ENCODE assay signal across 8 cellular contexts in genomic region chr9:128912270-128912853, GRCh38. TPM values are rescaled to one million over a fixed set of nuclear protein-coding genes. Genes with fewer than 3 reads are reported as not detected.
DNase-seq lines count a peak whose midpoint lies in the region; ATAC-seq and TF ChIP-seq lines count a peak whose summit lies in the region.

No MANE protein-coding gene starts in this region.

- BruUV-seq in A673 (replicated peaks; lab: Mats Ljungman, UMichigan) = no TSS peak

- POLR2A ChIA-PET in A673 (lab: Charles Lee; ENCODE audit: low non-redundant PET) = no interaction called here

- no peak overlapping the region for H3K4me3 ChIP-seq in A673 (ENCODE audit: low read depth, low read length, poor library complexity, severe bottlenecking)
- H3K4me3 ChIP-seq in HUES64 (ENCODE audit: low read length) = no peak overlapping the region
- no peak overlapping the region for H3K4me3 ChIP-seq in colonic mucosa
- no peak overlapping the region for H3K4me3 ChIP-seq in mucosa of stomach (ENCODE audit: low read length)

- no peak for ATAC-seq in GM18867 (IDR thresholded peaks at IDR 0.05; ENCODE audit: unreplicated experiment)
- ATAC-seq in HG03039 (IDR thresholded peaks at IDR 0.05; ENCODE audit: unreplicated experiment) = no peak
- ATAC-seq in GM21528 (IDR thresholded peaks at IDR 0.05; ENCODE audit: low FRiP score, unreplicated experiment) = no peak

- intact Hi-C loops in A673 (cut with micrococcal nuclease; ENCODE audit: unreplicated experiment) (no loop called here), colonic mucosa (cut with DNase I) (no loop called here)

- H3K36me3 ChIP-seq in A673 (ENCODE audit: insufficient read depth, low read length, poor library complexity, severe bottlenecking) = peaks cover 38% of the 10 kb centered on the region
- H3K36me3 ChIP-seq in HUES64 (ENCODE audit: insufficient read depth, low read length) = peaks cover 62% of the 10 kb centered on the region
- peaks cover 19% of the 10 kb centered on the region for H3K36me3 ChIP-seq in colonic mucosa
- H3K36me3 ChIP-seq in mucosa of stomach (ENCODE audit: control insufficient read depth, insufficient read depth, low read length) = peaks cover 18% of the 10 kb centered on the region

- H3K4me1 ChIP-seq in A673 (ENCODE audit: insufficient read depth, low read length, poor library complexity, severe bottlenecking) (peaks cover 16% of the 10 kb centered on the region), HUES64 (ENCODE audit: insufficient read depth, low read length) (peaks cover 29% of the 10 kb centered on the region), colonic mucosa (peaks cover 7% of the 10 kb centered on the region), mucosa of stomach (ENCODE audit: control insufficient read depth, insufficient read depth, low read length) (peaks cover 46% of the 10 kb centered on the region)

- TF ChIP-seq CTCF in A673 (conservative IDR thresholded peaks at IDR 0.05; ENCODE audit: low read depth, low read length) (no peak), colonic mucosa (IDR thresholded peaks at IDR 0.05) (no peak)

- H3K27me3 ChIP-seq in A673 (replicated peaks; ENCODE audit: insufficient read depth, low read depth, low read length, poor library complexity) (no peaks in the 10 kb centered on the region), HUES64 (ENCODE audit: insufficient read depth, low read length) (no peaks in the 10 kb centered on the region), colonic mucosa (no peaks in the 10 kb centered on the region), mucosa of stomach (ENCODE audit: control insufficient read depth, insufficient read depth, low read length) (no peaks in the 10 kb centered on the region)

- WGBS in HUES64 = 65% methylated on average over 15 of the region's 15 CpGs

- H3K9me3 ChIP-seq in A673 (ENCODE audit: low read depth, low read length, poor library complexity, severe bottlenecking) (no peaks in the 10 kb centered on the region), HUES64 (ENCODE audit: insufficient read depth, low read depth, low read length) (no peaks in the 10 kb centered on the region), colonic mucosa (no peaks in the 10 kb centered on the region), mucosa of stomach (ENCODE audit: control insufficient read depth, low read length) (no peaks in the 10 kb centered on the region)

- CTCF ChIA-PET in A673 (lab: Charles Lee) = no interaction called here

- H3K9ac ChIP-seq in HUES64 (ENCODE audit: low read depth, low read length) (peak overlapping the region; percentile 54), colonic mucosa (ENCODE audit: low read depth in 2 of 2, low read length in 2 of 2) (no peak overlapping the region), mucosa of stomach (ENCODE audit: low read length) (peak overlapping the region; percentile 44)

- H3K27ac ChIP-seq in A673 (ENCODE audit: low read depth, low read length, poor library complexity, severe bottlenecking) (peak overlapping the region; percentile 52), HUES64 (ENCODE audit: low read depth, low read length) (peak overlapping the region; percentile 84), colonic mucosa (peak overlapping the region; percentile 41)

- DNase-seq in A673 (ENCODE audit: low spot score) (peak; percentile 60), colonic mucosa (no peak), NCI-H146 (lab: John Stamatoyannopoulos, UW) (no peak)

RNA-seq across cellular contexts. Expression of gene PHYHD1, which starts 8.4 kb away (rescaled TPM):
- 6.3 and 8.0 TPM in 2 replicates for total RNA-seq in A673 (2021)
- 7.6 TPM for polyA plus RNA-seq in HUES64 (2013, experiment 1 of 2)
- polyA plus RNA-seq in HUES64 (2013, experiment 2 of 2) = 9.9 TPM
- 1 to 10 TPM; 1.8 to 6.6 TPM for total RNA-seq in colonic mucosa

RNA-seq across cellular contexts. Expression of gene LRRC8A, which starts 30.4 kb away (rescaled TPM):
- total RNA-seq in A673 (2021) = 53.6 and 56.8 TPM in 2 replicates
- polyA plus RNA-seq in HUES64 (2013, experiment 1 of 2) = 64.0 TPM
- 55.8 TPM for polyA plus RNA-seq in HUES64 (2013, experiment 2 of 2)
- total RNA-seq in colonic mucosa = 10 to 100 TPM; 26.5 to 31.5 TPM

RNA-seq across cellular contexts. Expression of gene KYAT1, which starts 30.6 kb away (rescaled TPM):
- total RNA-seq in A673 (2021) (17.9 and 20.1 TPM in 2 replicates), colonic mucosa (1 to 10 TPM; 2.0 to 5.1 TPM)
- polyA plus RNA-seq in HUES64 (2013, experiment 1 of 2) = 13.7 TPM
- 16.9 TPM for polyA plus RNA-seq in HUES64 (2013, experiment 2 of 2)

RNA-seq across cellular contexts. Expression of gene DOLK, which starts 35.0 kb away (rescaled TPM):
- 20.6 and 23.2 TPM in 2 replicates for total RNA-seq in A673 (2021)
- 16.7 TPM for polyA plus RNA-seq in HUES64 (2013, experiment 1 of 2)
- polyA plus RNA-seq in HUES64 (2013, experiment 2 of 2) = 14.6 TPM
- 10 to 100 TPM in 1 of 2 donors, 1 to 10 TPM in 1; 7.9 to 15.8 TPM for total RNA-seq in colonic mucosa

RNA-seq across cellular contexts. Expression of gene NUP188, which starts 35.1 kb away (rescaled TPM):
- total RNA-seq in A673 (2021) (147 and 170 TPM in 2 replicates), colonic mucosa (10 to 100 TPM; 26.8 to 43.9 TPM)
- 59.2 TPM for polyA plus RNA-seq in HUES64 (2013, experiment 1 of 2)
- 52.2 TPM for polyA plus RNA-seq in HUES64 (2013, experiment 2 of 2)

Comparison
In these comparisons a context has a peak if more than half of its experiments do, and no peak if none do; other contexts are left out.
1. H3K9ac ChIP-seq: peak in HUES64 (single experiment) and mucosa of stomach (single experiment); none in colonic mucosa (0 of 2).
2. Peak in every context shown above with its lines, with median percentiles within 50 percentile points of each other: H3K27ac ChIP-seq.